In genomic region chr10:5447611-5448071, GRCh38 we compare ENCODE assay signal across 9 cellular contexts. TPM values are rescaled to one million over a fixed set of nuclear protein-coding genes. Genes with fewer than 3 reads are reported as not detected.
DNase-seq lines count a peak whose midpoint lies in the region; ATAC-seq and TF ChIP-seq lines count a peak whose summit lies in the region.
"Had no signal": no experiment of that assay in that cellular context is flagged by ENCODE, and none has a peak within 500 bp of the region (broad histone marks: within the 10 kb centered on the region; RNA-seq: fewer than 3 reads in every experiment).

No MANE protein-coding gene starts in this region.

- 6% methylated on average over 5 of the region's 5 CpGs for WGBS in right lobe of liver (ENCODE audit: insufficient coverage, low coverage, low lambda C conversion rate, missing lambda C conversion rate)

- H4K20me1 ChIP-seq in DND-41 (ENCODE audit: insufficient read depth, low read length): peaks cover 12% of the 10 kb centered on the region

- peak; percentile 42 for DNase-seq in DND-41
- no peak for DNase-seq in astrocyte of the spinal cord (ENCODE audit: low read depth, low spot score)
- DNase-seq in right lobe of liver: no peak
- no peak for DNase-seq in KG1 (lab: John Stamatoyannopoulos, UW)
- DNase-seq in COLO668 (lab: John Stamatoyannopoulos, UW; ENCODE audit: unreplicated experiment): no peak
- DNase-seq in DMS79 treated with DMSO at 0.1 percent for 48 hours (lab: John Stamatoyannopoulos, UW): no peak

- H3K4me2 ChIP-seq in DND-41 (ENCODE audit: insufficient read depth, low read length): no peak overlapping the region

- H3K27me3 ChIP-seq in DND-41 (ENCODE audit: insufficient read depth, low read length, poor library complexity) (no peaks in the 10 kb centered on the region), right lobe of liver (no peaks in the 10 kb centered on the region)

- no peak overlapping the region for H3K27ac ChIP-seq in DND-41 (ENCODE audit: low read length)
- peak overlapping the region; percentile 68 to 82 (median 82) for H3K27ac ChIP-seq in right lobe of liver

- H2AFZ ChIP-seq in DND-41 (ENCODE audit: low read depth, low read length): no peak overlapping the region

- peaks cover 24% of the 10 kb centered on the region for H3K4me1 ChIP-seq in DND-41 (ENCODE audit: insufficient read depth, low read length)
- H3K4me1 ChIP-seq in right lobe of liver: peaks cover 0 to 15% (median 5%) of the 10 kb centered on the region in 4 donors

- ATAC-seq in DND-41 (ENCODE audit: insufficient read depth, low read depth) (peak; percentile 91), GM21360 (IDR thresholded peaks at IDR 0.05; ENCODE audit: unreplicated experiment) (peak; percentile 62), HG03575 (IDR thresholded peaks at IDR 0.05; ENCODE audit: extremely low read depth, insufficient number of reproducible peaks, low FRiP score, unreplicated experiment) (peak; percentile 56), right lobe of liver (peak; percentile 40 to 56 (median 51))

- peaks cover 25% of the 10 kb centered on the region for H3K79me2 ChIP-seq in DND-41 (ENCODE audit: insufficient read depth, low read length)

- H3K9ac ChIP-seq in DND-41 (ENCODE audit: low read depth, low read length): no peak overlapping the region

- in situ Hi-C loops in astrocyte of the spinal cord (cut with HindIII; ENCODE audit: low sequenced_read_pairs): no loop called here

- intact Hi-C loops in right lobe of liver (cut with DNase I): loop anchor here in 1 of 2 donors (10.0 kb wide), 1 partner anchor 177 kb away; no protein-coding TSS in a partner anchor

- peaks cover 20% of the 10 kb centered on the region for H3K36me3 ChIP-seq in DND-41 (ENCODE audit: insufficient read depth, low read length)
- H3K36me3 ChIP-seq in right lobe of liver: peaks cover 0 to 13% (median 8%) of the 10 kb centered on the region in 4 donors

- no peak for TF ChIP-seq POLR2A in right lobe of liver (IDR thresholded peaks at IDR 0.05)

- TF ChIP-seq CTCF in DND-41 (IDR thresholded peaks at IDR 0.05; ENCODE audit: borderline replicate concordance, extremely low read depth, low read length, poor library complexity, severe bottlenecking): no peak
- TF ChIP-seq CTCF in astrocyte of the spinal cord (IDR thresholded peaks at IDR 0.05; ENCODE audit: low read depth, low read length): no peak
- no peak for TF ChIP-seq CTCF in right lobe of liver (IDR thresholded peaks at IDR 0.05)

- H3K4me3 ChIP-seq in DND-41 (ENCODE audit: low read depth in 1 of 2, low read length in 2 of 2) (no peak overlapping the region), astrocyte of the spinal cord (ENCODE audit: low read depth, low read length) (peak overlapping the region; percentile 70), right lobe of liver (peak overlapping the region; percentile 57 to 64 (median 61))

- H3K9me3 ChIP-seq in DND-41 (ENCODE audit: insufficient read depth, low read length, severe bottlenecking) (no peaks in the 10 kb centered on the region), right lobe of liver (no peaks in the 10 kb centered on the region)

RNA-seq across cellular contexts. Expression of gene NET1, which starts 35.3 kb away (rescaled TPM):
- total RNA-seq in right lobe of liver: 10 to 100 TPM; 23.0 to 64.5 (median 38.5) TPM

RNA-seq across cellular contexts. Expression of gene TUBAL3, which starts 43.0 kb away (rescaled TPM):
- total RNA-seq in right lobe of liver: not detected
- total RNA-seq: temporal lobe had no signal

RNA-seq across cellular contexts. Expression of gene CALML5, which starts 51.7 kb away (rescaled TPM):
- not detected for total RNA-seq in right lobe of liver
- total RNA-seq: temporal lobe had no signal

Comparison
In these comparisons a context has a peak if more than half of its experiments do, and no peak if none do; other contexts are left out.
1. H3K4me3 ChIP-seq: peak in astrocyte of the spinal cord (single experiment) and right lobe of liver (3 of 3); none in DND-41 (0 of 2).
2. Peak in every context shown above with its lines, with median percentiles within 50 percentile points of each other: ATAC-seq.